ENCODE assay signal across 22 cellular contexts in the genomic region with DNA sequence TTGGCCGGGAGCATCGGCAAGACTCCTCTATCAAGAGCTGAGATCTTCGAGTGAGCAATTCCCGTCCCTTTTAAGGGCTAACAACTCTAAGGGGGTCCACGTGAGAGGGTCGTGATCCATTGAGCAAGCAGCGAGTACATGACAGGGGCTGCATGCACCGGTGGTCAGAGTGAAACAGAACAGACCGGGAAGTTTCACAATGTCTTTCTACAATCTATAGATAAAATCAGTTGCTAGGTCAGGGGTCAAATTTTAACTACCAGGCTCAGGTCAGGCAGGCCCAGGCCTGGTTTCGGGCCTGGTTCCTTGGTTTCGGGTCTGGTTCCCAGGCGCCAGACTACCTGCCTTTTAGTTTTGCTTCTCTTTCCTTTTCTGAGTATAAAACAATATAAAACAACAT.
"Had no signal": no experiment of that assay in that cellular context is flagged by ENCODE, and none has a peak within 500 bp of the region (broad histone marks: within the 10 kb centered on the region; RNA-seq: fewer than 3 reads in every experiment).

No MANE protein-coding gene starts in this region.

- H3K4me3 Mint-ChIP-seq: activated CD4-positive, alpha-beta T cell treated with anti-CD3 and anti-CD28 coated beads, Interleukin-2, amount 10 ng/mL, durations not matched to agents 24 days and 14 days; activated CD8-positive, alpha-beta memory T cell treated with anti-CD3 and anti-CD28 coated beads, Interleukin-2, amount 10 ng/mL, durations not matched to agents 7 days and 5 days; activated T-cell treated with anti-CD3 and anti-CD28 coated beads, Interleukin-2, amount 50 U/mL, for 24 hours; T-helper 17 cell; WTC11 had no signal

- H3K27ac ChIP-seq: brain microvascular endothelial cell, cardiac muscle cell, PC-9 had no signal

- H3K36me3 ChIP-seq: brain microvascular endothelial cell, cardiac muscle cell, MG63 had no signal

- H3K9me3 Mint-ChIP-seq: activated CD4-positive, alpha-beta T cell treated with anti-CD3 and anti-CD28 coated beads, Interleukin-2, amount 10 ng/mL, durations not matched to agents 24 days and 14 days; activated naive CD4-positive, alpha-beta T cell treated with anti-CD3 and anti-CD28 coated beads, Interleukin-2, amount 50 U/mL, for 72 hours; activated T-cell treated with anti-CD3 and anti-CD28 coated beads, Interleukin-2, amount 50 U/mL, for 24 hours had no signal

- H3K27me3 ChIP-seq: brain microvascular endothelial cell, cardiac muscle cell, MG63 had no signal

- H3K4me3 ChIP-seq: cardiac muscle cell, MG63, PC-9 had no signal

- H3K9me3 ChIP-seq: MG63 had no signal

- H3K36me3 Mint-ChIP-seq: activated CD8-positive, alpha-beta memory T cell treated with anti-CD3 and anti-CD28 coated beads, Interleukin-2, amount 10 ng/mL, durations not matched to agents 7 days and 5 days; activated naive CD4-positive, alpha-beta T cell treated with anti-CD3 and anti-CD28 coated beads, Interleukin-2, amount 50 U/mL, for 72 hours had no signal

- H3K27me3 Mint-ChIP-seq: activated CD4-positive, alpha-beta T cell treated with anti-CD3 and anti-CD28 coated beads, Interleukin-2, amount 10 ng/mL, durations not matched to agents 24 days and 14 days; activated CD8-positive, alpha-beta memory T cell treated with anti-CD3 and anti-CD28 coated beads, Interleukin-2, amount 10 ng/mL, durations not matched to agents 7 days and 5 days; T-helper 17 cell had no signal

- ATAC-seq: activated CD8-positive, alpha-beta memory T cell treated with anti-CD3 and anti-CD28 coated beads, Interleukin-2, amount 10 ng/mL, durations not matched to agents 7 days and 5 days; activated naive CD4-positive, alpha-beta T cell treated with anti-CD3 and anti-CD28 coated beads, Interleukin-2, amount 50 U/mL, for 72 hours; T-helper 17 cell; WTC11 had no signal

- H3K4me2 ChIP-seq: PC-9 had no signal

- H2AFZ ChIP-seq: PC-9 had no signal

- DNase-seq: activated CD4-positive, alpha-beta T cell treated with anti-CD3 and anti-CD28 coated beads for 1 hour; activated CD4-positive, alpha-beta T cell treated with anti-CD3 and anti-CD28 coated beads, Interleukin-2, amount 10 ng/mL, durations not matched to agents 24 days and 14 days; activated CD4-positive, alpha-beta T cell treated with anti-CD3 and anti-CD28 coated beads, Interleukin-2, amount 50 U/mL, for 48 hours; activated CD8-positive, alpha-beta memory T cell treated with anti-CD3 and anti-CD28 coated beads, Interleukin-2, amount 10 ng/mL, durations not matched to agents 7 days and 5 days; activated effector memory CD4-positive, alpha-beta T cell treated with anti-CD3 and anti-CD28 coated beads, Interleukin-2, amount 50 U/mL, for 16 hours; activated naive CD4-positive, alpha-beta T cell treated with Interleukin-2 at 50 U/mL for 16 hours; activated T-cell treated with anti-CD3 and anti-CD28 coated beads, Interleukin-2, amount 50 U/mL, for 24 hours; brain microvascular endothelial cell; MG63; NCI-H1105 treated with DMSO at 0.1 percent for 48 hours; NCI-H1436 treated with DMSO at 0.1 percent for 48 hours; NCI-H187; NCI-H2081; NCI-H446; NCI-H524; PC-9; SHP77 treated with DMSO at 0.1 percent for 48 hours; T-helper 17 cell; T-helper 9 cell had no signal

- H3K27ac Mint-ChIP-seq: activated CD4-positive, alpha-beta T cell treated with anti-CD3 and anti-CD28 coated beads, Interleukin-2, amount 10 ng/mL, durations not matched to agents 24 days and 14 days; activated CD8-positive, alpha-beta memory T cell treated with anti-CD3 and anti-CD28 coated beads, Interleukin-2, amount 10 ng/mL, durations not matched to agents 7 days and 5 days; activated naive CD4-positive, alpha-beta T cell treated with anti-CD3 and anti-CD28 coated beads, Interleukin-2, amount 50 U/mL, for 72 hours; activated T-cell treated with anti-CD3 and anti-CD28 coated beads, Interleukin-2, amount 50 U/mL, for 24 hours; T-helper 17 cell; WTC11 had no signal
